Comparison of ENCODE assay signal across 10 cellular contexts in the genomic region with DNA sequence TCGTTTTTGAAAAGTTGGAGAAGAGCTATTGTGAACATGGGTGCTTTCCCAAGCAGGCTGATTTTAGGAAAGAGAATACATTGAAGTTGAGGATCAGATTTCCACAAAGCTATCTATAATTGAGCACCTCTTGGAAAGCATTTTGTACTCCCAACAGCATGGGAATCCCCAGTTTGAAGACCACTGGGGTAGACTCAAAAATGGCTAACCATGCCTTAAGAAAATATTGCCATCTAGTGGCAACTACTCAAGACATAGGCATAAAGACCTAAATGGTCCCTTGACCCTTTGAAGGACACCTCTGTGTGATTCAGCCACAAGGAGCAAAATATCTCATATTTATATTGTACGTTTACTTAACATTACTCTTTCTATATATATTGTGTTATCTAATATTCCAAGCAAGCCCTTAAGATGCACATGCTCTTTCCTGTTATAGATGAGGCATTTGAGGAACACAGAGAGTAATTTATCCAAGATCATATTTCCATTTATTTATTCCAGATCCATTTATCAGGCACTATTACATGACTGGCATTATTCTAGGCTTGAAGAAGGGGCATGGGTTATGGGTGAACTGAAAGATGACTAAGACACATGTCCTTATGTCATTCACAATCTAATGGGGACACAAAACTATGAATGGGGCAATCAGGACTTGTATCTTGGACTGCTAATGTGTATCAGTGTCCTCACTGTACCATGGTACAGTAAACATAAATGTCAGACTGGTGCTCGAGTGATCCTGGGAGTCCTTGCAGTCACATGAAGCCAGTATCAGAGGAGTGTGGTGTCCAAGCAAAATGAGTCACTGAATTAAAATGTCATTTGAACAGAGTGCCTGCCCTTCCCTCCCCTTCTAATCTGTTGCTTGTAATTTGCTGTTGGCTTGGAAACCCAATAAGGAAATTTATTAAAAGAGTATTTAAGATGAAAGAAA.
DNase-seq lines count a peak whose midpoint lies in the region; ATAC-seq and TF ChIP-seq lines count a peak whose summit lies in the region.
"Had no signal": no experiment of that assay in that cellular context is flagged by ENCODE, and none has a peak within 500 bp of the region (broad histone marks: within the 10 kb centered on the region; RNA-seq: fewer than 3 reads in every experiment).

No MANE protein-coding gene starts in this region.

- no peak overlapping the region for H3K4me3 Mint-ChIP-seq in glutamatergic neuron (ENCODE audit: unreplicated experiment)
- H3K4me3 Mint-ChIP-seq: T-helper 1 cell treated with Interleukin-12 subunit alpha and Interleukin-12 subunit beta and Interleukin-4 antibody, amounts not matched to agents 30 μg/mL and 1 μg/mL, for 36 hours had no signal

- H3K27ac Mint-ChIP-seq in glutamatergic neuron (ENCODE audit: unreplicated experiment): no peak overlapping the region
- H3K27ac Mint-ChIP-seq: T-helper 1 cell treated with Interleukin-12 subunit alpha and Interleukin-12 subunit beta and Interleukin-4 antibody, amounts not matched to agents 30 μg/mL and 1 μg/mL, for 36 hours had no signal

- intact Hi-C loops in gastrocnemius medialis (cut with DNase I; ENCODE audit: low total_unique reads): loop anchor here (1.0 kb wide), 3 partner anchors 46 to 134 kb away; partner anchors contain the start of gene XPO1

- no peak overlapping the region for H3K9ac ChIP-seq in SU-DHL-6 (ENCODE audit: low read length)

- no peaks in the 10 kb centered on the region for H3K9me3 Mint-ChIP-seq in glutamatergic neuron (ENCODE audit: unreplicated experiment)
- H3K9me3 Mint-ChIP-seq: T-helper 1 cell treated with Interleukin-12 subunit alpha and Interleukin-12 subunit beta and Interleukin-4 antibody, amounts not matched to agents 30 μg/mL and 1 μg/mL, for 36 hours had no signal

- in situ Hi-C loops in gastrocnemius medialis (cut with MboI; ENCODE audit: low sequenced_read_pairs in 4 of 4): loop anchor here in 1 of 4 donors (25.0 kb wide), 1 partner anchor 103 kb away; no protein-coding TSS in a partner anchor

- H4K20me1 ChIP-seq in SU-DHL-6 (ENCODE audit: low read depth, low read length): no peaks in the 10 kb centered on the region

- no peaks in the 10 kb centered on the region for H3K4me1 Mint-ChIP-seq in glutamatergic neuron (ENCODE audit: low read depth, unreplicated experiment)

- H3F3A ChIP-seq in SU-DHL-6 (ENCODE audit: insufficient read depth): no peaks in the 10 kb centered on the region

- ATAC-seq in gastrocnemius medialis (peak; percentile 94 to 97), HG02763 (IDR thresholded peaks at IDR 0.05; ENCODE audit: unreplicated experiment) (no peak)

- H3K36me3 Mint-ChIP-seq in glutamatergic neuron (ENCODE audit: unreplicated experiment): no peaks in the 10 kb centered on the region

- H3K36me3 ChIP-seq in SU-DHL-6 (ENCODE audit: low read length) (no peaks in the 10 kb centered on the region), gastrocnemius medialis (no peaks in the 10 kb centered on the region)

- H3K4me3 ChIP-seq in HL-60 (replicated peaks; ENCODE audit: insufficient read depth, low read length): no peak overlapping the region
- H3K4me3 ChIP-seq in SU-DHL-6 (ENCODE audit: insufficient read depth, low read length, poor library complexity, severe bottlenecking): no peak overlapping the region
- H3K4me3 ChIP-seq in gastrocnemius medialis: no peak overlapping the region
- H3K4me3 ChIP-seq: skin epidermis had no signal

- no peaks in the 10 kb centered on the region for H3K27me3 ChIP-seq in HL-60 (ENCODE audit: insufficient read depth, poor library complexity, severe bottlenecking)
- H3K27me3 ChIP-seq in SU-DHL-6 (ENCODE audit: low read length): no peaks in the 10 kb centered on the region
- H3K27me3 ChIP-seq in gastrocnemius medialis: no peaks in the 10 kb centered on the region

- H2AFZ ChIP-seq in SU-DHL-6 (ENCODE audit: low read depth, low read length, severe bottlenecking): no peak overlapping the region

- H3K9me2 ChIP-seq in SU-DHL-6 (replicated peaks; ENCODE audit: insufficient read depth, low read length): no peaks in the 10 kb centered on the region

- no peaks in the 10 kb centered on the region for H3K9me3 ChIP-seq in SU-DHL-6 (ENCODE audit: insufficient read depth, low read length)
- no peaks in the 10 kb centered on the region for H3K9me3 ChIP-seq in gastrocnemius medialis

- H3K4me1 ChIP-seq in gastrocnemius medialis: peaks cover 22 to 24% of the 10 kb centered on the region in 2 donors

- TF ChIP-seq CTCF in HL-60 (IDR thresholded peaks at IDR 0.05; ENCODE audit: insufficient read depth, low read length): peak; percentile 27
- TF ChIP-seq CTCF in SU-DHL-6 (IDR thresholded peaks at IDR 0.05; ENCODE audit: insufficient read depth, low read length, poor library complexity, severe bottlenecking): peak; percentile 42
- TF ChIP-seq CTCF in glutamatergic neuron (IDR thresholded peaks at IDR 0.05; ENCODE audit: partially characterized antibody, unreplicated experiment): peak; percentile 39
- peak in 4 of 5 experiments; percentile 21 to 51 (median 38) for TF ChIP-seq CTCF in gastrocnemius medialis (IDR thresholded peaks at IDR 0.05 in 4 of 5, conservative IDR thresholded peaks at IDR 0.05 in 1 of 5)

- H3K79me2 ChIP-seq in SU-DHL-6 (ENCODE audit: insufficient read depth, low read length): no peaks in the 10 kb centered on the region

- H3K27ac ChIP-seq in HL-60 (replicated peaks) (no peak overlapping the region), SU-DHL-6 (ENCODE audit: low read depth, low read length) (no peak overlapping the region), gastrocnemius medialis (peak overlapping the region; percentile 80 to 92 (median 88))
- H3K27ac ChIP-seq: skin epidermis had no signal

- no peak for TF ChIP-seq POLR2A in gastrocnemius medialis (IDR thresholded peaks at IDR 0.05)

- H3K27me3 Mint-ChIP-seq in glutamatergic neuron (ENCODE audit: unreplicated experiment): no peaks in the 10 kb centered on the region

- no peak overlapping the region for H3K4me2 ChIP-seq in SU-DHL-6 (ENCODE audit: low read depth, low read length, poor library complexity, severe bottlenecking)

- DNase-seq in DMS53 (lab: John Stamatoyannopoulos, UW) (peak; percentile 83), HL-60 (ENCODE audit: low read depth in 1 of 2, low spot score in 1 of 2) (peak in 1 of 2 experiments; percentile 7), glutamatergic neuron (no peak), gastrocnemius medialis (peak; percentile 69 to 74), SHP77 treated with DMSO at 0.1 percent for 48 hours (lab: John Stamatoyannopoulos, UW) (no peak)
- DNase-seq in activated naive CD4-positive, alpha-beta T cell (lab: John Stamatoyannopoulos, UW): no peak

Comparison
In these comparisons a context has a peak if more than half of its experiments do, and no peak if none do; other contexts are left out.
1. DNase-seq: peak in DMS53 (single experiment) and gastrocnemius medialis (2 of 2); none in glutamatergic neuron (single experiment), SHP77 treated with DMSO at 0.1 percent for 48 hours (single experiment) and activated naive CD4-positive, alpha-beta T cell (0 of 4).
2. H3K27ac ChIP-seq: peak in gastrocnemius medialis (4 of 4); none in HL-60 (single experiment) and SU-DHL-6 (single experiment).
3. Peak in every context shown above with its lines, with median percentiles within 50 percentile points of each other: CTCF ChIP-seq.